26 cellular contexts compared by ENCODE assay signal in the genomic region with DNA sequence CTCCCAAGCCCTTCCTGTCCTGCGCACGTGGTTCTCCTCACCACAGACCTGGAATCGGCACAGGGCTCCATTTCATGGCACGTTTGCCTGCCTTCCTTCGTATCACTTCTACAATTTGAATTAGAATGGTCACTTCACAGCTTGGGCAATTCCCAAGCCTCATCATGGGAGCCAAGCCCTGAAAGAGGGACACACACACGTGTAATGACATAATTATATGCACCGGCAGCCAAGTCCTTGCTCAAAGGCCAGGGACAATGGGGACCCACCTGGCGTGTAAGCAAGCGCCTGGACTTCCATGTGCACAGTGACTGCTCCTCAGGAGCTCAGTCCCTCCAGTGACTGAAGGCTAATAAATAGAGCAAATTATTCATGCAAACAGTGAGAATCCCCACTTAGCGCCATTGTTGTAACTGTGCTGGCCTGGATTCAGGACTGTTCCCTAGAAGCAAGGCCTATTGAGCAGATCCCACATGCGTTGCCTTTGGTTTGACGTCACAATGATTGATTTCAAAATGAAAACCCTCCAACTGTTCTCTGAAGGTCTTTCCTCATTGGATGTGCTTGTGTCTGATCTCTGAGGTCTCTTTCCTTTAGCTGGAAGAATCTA.
A peak's percentile ranks its signal among the peaks of the same experiment; 100 is the strongest.
DNase-seq lines count a peak whose midpoint lies in the region; TF ChIP-seq lines count a peak whose summit lies in the region.
"Had no signal": no experiment of that assay in that cellular context is flagged by ENCODE, and none has a peak within 500 bp of the region (broad histone marks: within the 10 kb centered on the region; RNA-seq: fewer than 3 reads in every experiment).

No MANE protein-coding gene starts in this region.

- H3K27ac ChIP-seq in VCaP, result peak overlapping the region; percentile 99; the same call in 1 of the 2 replicates
- H3K27ac ChIP-seq: breast epithelium, HL-60, lower lobe of right lung, parathyroid adenoma had no signal

- H3K4me3 ChIP-seq in lower leg skin (ENCODE audit: low read depth, poor library complexity, severe bottlenecking) (no peak overlapping the region), MG63 (no peak overlapping the region)
- H3K4me3 ChIP-seq: breast epithelium, GM23338, lower lobe of right lung, mucosa of descending colon had no signal

- no peaks in the 10 kb centered on the region for H3K27me3 ChIP-seq in MG63
- H3K27me3 ChIP-seq: breast epithelium had no signal

- 89 to 98% methylated on average over 12 of the region's 12 CpGs for WGBS in lower leg skin, 2 donors

- no peak for TF ChIP-seq CTCF in VCaP (conservative IDR thresholded peaks at IDR 0.05)
- TF ChIP-seq CTCF in lower leg skin (IDR thresholded peaks at IDR 0.05), result no peak

- no peaks in the 10 kb centered on the region for H3K36me3 ChIP-seq in MG63
- H3K36me3 ChIP-seq: breast epithelium had no signal

- H3K9me3 ChIP-seq in MG63, result no peaks in the 10 kb centered on the region
- H3K9me3 ChIP-seq: breast epithelium, lower lobe of right lung, mucosa of descending colon had no signal

- no peak for TF ChIP-seq POLR2A in lower leg skin (IDR thresholded peaks at IDR 0.05)

- DNase-seq in COR-L47 (lab: John Stamatoyannopoulos, UW) (peak; percentile 99), NCI-H1417 (lab: John Stamatoyannopoulos, UW) (peak in 2 of 3 experiments; percentile 81 to 95), pons (ENCODE audit: low spot score) (peak; percentile 80), GM19238 (ENCODE audit: insufficient read length, low spot score) (no peak), lower leg skin (ENCODE audit: low spot score in 2 of 2) (no peak), MG63 (no peak)
- DNase-seq: activated CD4-positive, alpha-beta T cell treated with anti-CD3 and anti-CD28 coated beads, Interleukin-2, amount 50 U/mL, for 1 hour; activated naive CD4-positive, alpha-beta T cell treated with anti-CD3 and anti-CD28 coated beads for 36 hours; amniotic stem cell; effector CD4-positive, alpha-beta T cell; HFFc6; Karpas-422; lower lobe of right lung; mucosa of descending colon; NCI-H510A; nephron progenitor cell; right cardiac atrium; stimulated activated CD4-positive, alpha-beta T cell treated with anti-CD3 and anti-CD28 coated beads, Interleukin-12 subunit alpha, Interleukin-12 subunit beta, amount 100 ng/mL, for 4 hours; stimulated activated CD4-positive, alpha-beta T cell treated with anti-CD3 and anti-CD28 coated beads, Interleukin-4, amount 100 ng/mL, for 1 hour; SW 1271; T-helper 9 cell had no signal

- intact Hi-C loops in lower leg skin (cut with DNase I; ENCODE audit: low total_unique reads), result no loop called here

Comparison
In these comparisons a context has a peak if more than half of its experiments do, and no peak if none do; other contexts are left out.
1. DNase-seq: peak in COR-L47 (single experiment), NCI-H1417 (2 of 3) and pons (single experiment); none in GM19238 (single experiment), lower leg skin (0 of 2) and MG63 (single experiment).